In genomic region chr16:8751481-8752311, GRCh38 we compare ENCODE assay signal across 12 cellular contexts. TPM values are rescaled to one million over a fixed set of nuclear protein-coding genes. Genes with fewer than 3 reads are reported as not detected.
DNase-seq lines count a peak whose midpoint lies in the region; ATAC-seq, FAIRE-seq and TF ChIP-seq lines count a peak whose summit lies in the region.
"Had no signal": no experiment of that assay in that cellular context is flagged by ENCODE, and none has a peak within 500 bp of the region (broad histone marks: within the 10 kb centered on the region; RNA-seq: fewer than 3 reads in every experiment).

No MANE protein-coding gene starts in this region.

- no peak overlapping the region for H2AFZ ChIP-seq in SK-N-SH (ENCODE audit: low read depth)

- CTCF ChIA-PET in SK-N-SH (lab: Yijun Ruan, JAX) = interaction anchor here (0.9 to 1.3 kb wide), 5 partner anchors 11 to 128 kb away, joined by 3 to 4 read pairs (median 3); no protein-coding TSS in a partner anchor

- FAIRE-seq in H54 (lab: Jason Lieb, UNC) = no peak

- H3K36me3 ChIP-seq in SK-N-SH (replicated peaks in 1 of 2; ENCODE audit: control insufficient read depth in 1 of 2, insufficient read depth in 2 of 2, low read length in 1 of 2) = peaks cover 0 to 4% of the 10 kb centered on the region in 2 experiments

- H3K9ac ChIP-seq in SK-N-SH = no peak overlapping the region

- H3K9me2 ChIP-seq in SK-N-SH = no peaks in the 10 kb centered on the region

- H3K79me2 ChIP-seq in SK-N-SH (ENCODE audit: insufficient read depth) = no peaks in the 10 kb centered on the region

- no peaks in the 10 kb centered on the region for H3K9me3 ChIP-seq in SK-N-SH
- H3K9me3 ChIP-seq: right lobe of liver had no signal

- no peak for ATAC-seq in HG03342 (IDR thresholded peaks at IDR 0.05; ENCODE audit: unreplicated experiment)
- ATAC-seq: activated CD8-positive, alpha-beta T cell treated with anti-CD3 and anti-CD28 coated beads, Interleukin-2, amount 10 ng/mL, durations not matched to agents 7 days and 5 days; stimulated activated naive CD8-positive, alpha-beta T cell treated with anti-CD3 and anti-CD28 coated beads, Interleukin-15, amount 100 ng/mL, for 72 hours had no signal

- TF ChIP-seq EP300 in SK-N-SH (IDR thresholded peaks at IDR 0.05; ENCODE audit: borderline replicate concordance in 1 of 2, low read depth in 1 of 2, low read length in 1 of 2) = peak in 1 of 2 experiments; percentile 13; a peak in 1 of 4 replicates

- TF ChIP-seq CTCF in SK-N-SH (IDR thresholded peaks at IDR 0.05) (no peak), fibroblast of villous mesenchyme (IDR thresholded peaks at IDR 0.05; ENCODE audit: insufficient read depth, low read depth, low read length) (no peak)

- H3K4me1 ChIP-seq in SK-N-SH (ENCODE audit: control insufficient read depth in 1 of 2, insufficient read depth in 2 of 2, low read depth in 1 of 2, low read length in 1 of 2) = peaks cover 3 to 6% of the 10 kb centered on the region in 2 experiments; a peak in 2 of 4 replicates
- H3K4me1 ChIP-seq: right lobe of liver had no signal

- POLR2A ChIA-PET in SK-N-SH (lab: Yijun Ruan, JAX) = interaction anchor here (0.6 kb wide), 1 partner anchor 38 kb away, joined by 3 read pairs; no protein-coding TSS in a partner anchor

- H3K4me3 ChIP-seq in SK-N-SH (ENCODE audit: low read depth in 2 of 2, low read length in 1 of 2) (no peak overlapping the region), fibroblast of villous mesenchyme (ENCODE audit: low read depth, low read length) (no peak overlapping the region), skeletal muscle cell (ENCODE audit: low read depth, low read length) (no peak overlapping the region)
- H3K4me3 ChIP-seq: right lobe of liver had no signal

- H3K4me2 ChIP-seq in SK-N-SH = no peak overlapping the region

- no peak for TF ChIP-seq RAD21 in SK-N-SH (IDR thresholded peaks at IDR 0.05; ENCODE audit: low read length)

- H3K27ac ChIP-seq in SK-N-SH (ENCODE audit: low read depth in 2 of 2, low read length in 1 of 2) = no peak overlapping the region

- H3F3A ChIP-seq in SK-N-SH (replicated peaks; ENCODE audit: insufficient read depth) = no peaks in the 10 kb centered on the region

- no peaks in the 10 kb centered on the region for H3K27me3 ChIP-seq in SK-N-SH (ENCODE audit: insufficient read depth)
- H3K27me3 ChIP-seq: right lobe of liver had no signal

- 56% methylated on average over 13 of the region's 14 CpGs for WGBS in SK-N-SH (ENCODE audit: low lambda C conversion rate)

- H4K20me1 ChIP-seq in SK-N-SH (ENCODE audit: insufficient read depth) = no peaks in the 10 kb centered on the region

- DNase-seq in H54 (ENCODE audit: insufficient read length, low spot score) = peak; percentile 52
- no peak for DNase-seq in SK-N-SH
- DNase-seq in fibroblast of villous mesenchyme (ENCODE audit: low read depth) = peak; percentile 51
- peak; percentile 26 for DNase-seq in skeletal muscle cell (ENCODE audit: low read depth)
- DNase-seq in NCI-H1417 (lab: John Stamatoyannopoulos, UW) = no peak
- no peak for DNase-seq in activated naive CD4-positive, alpha-beta T cell treated with Interleukin-2 at 50 U/mL for 16 hours
- DNase-seq: activated CD8-positive, alpha-beta T cell treated with anti-CD3 and anti-CD28 coated beads, Interleukin-2, amount 10 ng/mL, durations not matched to agents 7 days and 5 days; NCI-H1930; right lobe of liver; SIG-M5; stimulated activated naive CD8-positive, alpha-beta T cell treated with anti-CD3 and anti-CD28 coated beads, Interleukin-15, amount 100 ng/mL, for 72 hours had no signal

- no peak for TF ChIP-seq POLR2A in H54 (IDR thresholded peaks at IDR 0.05; ENCODE audit: low read depth, low read length)

TF ChIP-seq in SK-N-SH, 30 proteins besides CTCF, POLR2A, EP300 and RAD21 (continues in another document):
- TF ChIP-seq SMC3 (IDR thresholded peaks at IDR 0.05; ENCODE audit: low read depth, low read length) = no peak
- TF ChIP-seq MAX (IDR thresholded peaks at IDR 0.05; ENCODE audit: low read depth) = 0 out of 2 replicates have a peak, but pooled peaks have one; percentile 14
- peak; percentile 81; the same call in 1 of the 2 replicates for TF ChIP-seq FOSL2 (IDR thresholded peaks at IDR 0.05; ENCODE audit: borderline replicate concordance, low read depth)
- TF ChIP-seq YY1 (IDR thresholded peaks at IDR 0.05; ENCODE audit: low read depth) = no peak
- no peak for TF ChIP-seq FOXM1 (IDR thresholded peaks at IDR 0.05; ENCODE audit: low read depth)
- TF ChIP-seq TCF12 (IDR thresholded peaks at IDR 0.05) = peak; percentile 52; the same call in 1 of the 2 replicates
- TF ChIP-seq GABPA (IDR thresholded peaks at IDR 0.05; ENCODE audit: low read depth) = no peak
- no peak for TF ChIP-seq IRF3 (IDR thresholded peaks at IDR 0.05; ENCODE audit: low read depth, low read length)
- no peak for TF ChIP-seq NFIC (IDR thresholded peaks at IDR 0.05; ENCODE audit: borderline replicate concordance)
- no peak for TF ChIP-seq CHD2 (IDR thresholded peaks at IDR 0.05; ENCODE audit: low read length, partially characterized antibody)
- 0 out of 2 replicates have a peak, but pooled peaks have one; percentile 18 for TF ChIP-seq POLR2AphosphoS5 (IDR thresholded peaks at IDR 0.05; ENCODE audit: low read depth, low read length)
- TF ChIP-seq MXI1 (IDR thresholded peaks at IDR 0.05; ENCODE audit: low read depth, low read length) = no peak
- TF ChIP-seq ZBTB33 (IDR thresholded peaks at IDR 0.05; ENCODE audit: borderline replicate concordance, low read depth) = no peak
- no peak for TF ChIP-seq RCOR1 (IDR thresholded peaks at IDR 0.05; ENCODE audit: low read length)
- TF ChIP-seq MEF2A (IDR thresholded peaks at IDR 0.05; ENCODE audit: borderline replicate concordance, low read depth) = no peak
- TF ChIP-seq RXRA (IDR thresholded peaks at IDR 0.05; ENCODE audit: borderline replicate concordance, low read depth) = no peak
- TF ChIP-seq TEAD4 (IDR thresholded peaks at IDR 0.05; ENCODE audit: borderline replicate concordance, insufficient read depth) = peak; percentile 61; the same call in 1 of the 2 replicates
- peak; percentile 82 for TF ChIP-seq JUND (IDR thresholded peaks at IDR 0.05)
- TF ChIP-seq EZH2phosphoT487 (IDR thresholded peaks at IDR 0.05; ENCODE audit: borderline replicate concordance, low read depth) = no peak
- no peak for TF ChIP-seq ELF1 (IDR thresholded peaks at IDR 0.05)
- TF ChIP-seq NRF1 (IDR thresholded peaks at IDR 0.05; ENCODE audit: low read depth, low read length) = no peak
- TF ChIP-seq SIN3A (IDR thresholded peaks at IDR 0.05; ENCODE audit: borderline replicate concordance, low read depth, low read length) = no peak
- TF ChIP-seq TAF1 (IDR thresholded peaks at IDR 0.05; ENCODE audit: borderline replicate concordance, low read depth, low read length) = no peak
- TF ChIP-seq PBX3 (IDR thresholded peaks at IDR 0.05) = peak; percentile 62

RNA-seq across cellular contexts. Expression of gene TMEM186, which starts 45.7 kb away (rescaled TPM):
- polyA plus RNA-seq in SK-N-SH (2012; rRNA removed) = 13.2 and 18.2 TPM in 2 replicates
- polyA plus RNA-seq in SK-N-SH (2012; cell fraction: cytosol; rRNA removed) = 16.1 and 16.8 TPM in 2 replicates
- polyA plus RNA-seq in SK-N-SH (2012; cell fraction: nucleus; rRNA removed) = 15.9 and 16.9 TPM in 2 replicates
- 3.2 and 5.2 TPM in 2 replicates for total RNA-seq in fibroblast of villous mesenchyme

RNA-seq across cellular contexts. Expression of gene PMM2, which starts 45.9 kb away (rescaled TPM):
- 24.3 and 27.6 TPM in 2 replicates for polyA plus RNA-seq in SK-N-SH (2012; rRNA removed)
- polyA plus RNA-seq in SK-N-SH (2012; cell fraction: cytosol; rRNA removed) = 23.4 and 28.8 TPM in 2 replicates
- 47.6 and 49.7 TPM in 2 replicates for polyA plus RNA-seq in SK-N-SH (2012; cell fraction: nucleus; rRNA removed)
- 53.1 and 53.5 TPM in 2 replicates for total RNA-seq in fibroblast of villous mesenchyme

Comparison
In these comparisons a context has a peak if more than half of its experiments do, and no peak if none do; other contexts are left out.
1. DNase-seq: peak in H54 (single experiment), fibroblast of villous mesenchyme (single experiment) and skeletal muscle cell (single experiment); none in SK-N-SH (single experiment), NCI-H1417 (0 of 3) and activated naive CD4-positive, alpha-beta T cell treated with Interleukin-2 at 50 U/mL for 16 hours (single experiment).